ENCODE assay signal across 1 cellular context in the genomic region with DNA sequence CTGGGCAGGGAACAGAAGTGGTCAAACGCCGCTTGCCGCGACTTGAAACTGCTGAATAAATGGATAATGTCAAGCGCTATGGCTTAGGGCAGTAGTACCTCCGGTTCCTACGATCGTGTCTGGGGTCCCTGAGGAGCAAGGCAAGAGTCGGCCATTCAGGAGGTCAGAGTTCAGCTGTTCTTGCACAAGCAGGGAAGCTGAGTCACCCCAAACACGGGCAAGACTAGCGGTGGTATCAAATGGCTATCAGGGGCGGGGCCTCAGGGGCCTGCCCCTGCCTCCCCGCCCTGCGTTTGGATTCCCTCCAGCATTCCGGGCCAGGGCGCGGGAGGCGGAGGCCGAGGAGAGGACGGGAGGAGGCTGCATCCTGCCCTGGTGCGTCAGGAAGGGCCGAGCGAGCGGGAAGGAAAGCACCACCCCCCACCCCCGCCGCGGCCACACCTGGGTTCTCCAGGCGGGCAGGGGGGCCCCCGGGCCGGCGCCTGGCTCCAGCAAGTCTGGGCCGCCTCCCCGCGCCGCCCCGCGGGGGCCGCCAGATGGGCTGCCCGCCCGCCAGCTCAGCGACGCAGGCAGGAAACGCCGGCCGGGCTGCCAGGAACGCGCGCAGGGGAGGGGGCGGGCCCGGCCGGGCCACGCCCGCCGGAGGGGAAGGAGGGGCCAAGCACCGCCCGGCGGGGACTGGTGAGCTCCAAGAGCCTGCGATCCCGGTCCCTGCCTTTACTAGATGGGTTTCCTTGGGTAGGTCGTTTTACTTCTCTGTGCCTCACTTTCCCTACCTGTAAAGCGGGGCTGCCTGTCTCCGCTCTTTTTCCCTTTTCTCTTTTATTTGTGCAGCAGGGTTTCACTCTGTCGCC.
TF ChIP-seq lines count a peak whose summit lies in the region.

No MANE protein-coding gene starts in this region.

TF ChIP-seq in SK-N-SH treated with all-trans-retinoic acid at 6 μM for 48 hours, 23 proteins besides CTCF, POLR2A, EP300 and RAD21 (continued from another document):
- TF ChIP-seq ZFP30 (CRISPR knock-in tag; IDR thresholded peaks at IDR 0.05), result peak; percentile 45; the same call in 1 of the 2 replicates
- no peak for TF ChIP-seq ZNF8 (CRISPR knock-in tag; IDR thresholded peaks at IDR 0.05)
- peak; percentile 89; the same call in 1 of the 2 replicates for TF ChIP-seq CSDC2 (CRISPR knock-in tag; IDR thresholded peaks at IDR 0.05)
- peak; percentile 19; the same call in 1 of the 2 replicates for TF ChIP-seq SNAI2 (CRISPR knock-in tag; IDR thresholded peaks at IDR 0.05)
- peak; percentile 23; the same call in 1 of the 2 replicates for TF ChIP-seq TOX (CRISPR knock-in tag; IDR thresholded peaks at IDR 0.05; ENCODE audit: borderline replicate concordance)
- peak; percentile 86; the same call in 1 of the 2 replicates for TF ChIP-seq ZFP3 (CRISPR knock-in tag; IDR thresholded peaks at IDR 0.05)
- TF ChIP-seq, protein P1, sequence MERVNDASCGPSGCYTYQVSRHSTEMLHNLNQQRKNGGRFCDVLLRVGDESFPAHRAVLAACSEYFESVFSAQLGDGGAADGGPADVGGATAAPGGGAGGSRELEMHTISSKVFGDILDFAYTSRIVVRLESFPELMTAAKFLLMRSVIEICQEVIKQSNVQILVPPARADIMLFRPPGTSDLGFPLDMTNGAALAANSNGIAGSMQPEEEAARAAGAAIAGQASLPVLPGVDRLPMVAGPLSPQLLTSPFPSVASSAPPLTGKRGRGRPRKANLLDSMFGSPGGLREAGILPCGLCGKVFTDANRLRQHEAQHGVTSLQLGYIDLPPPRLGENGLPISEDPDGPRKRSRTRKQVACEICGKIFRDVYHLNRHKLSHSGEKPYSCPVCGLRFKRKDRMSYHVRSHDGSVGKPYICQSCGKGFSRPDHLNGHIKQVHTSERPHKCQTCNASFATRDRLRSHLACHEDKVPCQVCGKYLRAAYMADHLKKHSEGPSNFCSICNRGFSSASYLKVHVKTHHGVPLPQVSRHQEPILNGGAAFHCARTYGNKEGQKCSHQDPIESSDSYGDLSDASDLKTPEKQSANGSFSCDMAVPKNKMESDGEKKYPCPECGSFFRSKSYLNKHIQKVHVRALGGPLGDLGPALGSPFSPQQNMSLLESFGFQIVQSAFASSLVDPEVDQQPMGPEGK (CRISPR knock-in tag; IDR thresholded peaks at IDR 0.05; ENCODE audit: borderline replicate concordance), result peak; percentile 89
- TF ChIP-seq TCF4 (CRISPR knock-in tag; IDR thresholded peaks at IDR 0.05; ENCODE audit: borderline replicate concordance), result peak; percentile 35; the same call in 1 of the 2 replicates
- TF ChIP-seq ZC3H10 (CRISPR knock-in tag; IDR thresholded peaks at IDR 0.05), result peak; percentile 90
- peak; percentile 49; the same call in 1 of the 2 replicates for TF ChIP-seq ESRRG (CRISPR knock-in tag; IDR thresholded peaks at IDR 0.05)
- TF ChIP-seq ARNTL (CRISPR knock-in tag; IDR thresholded peaks at IDR 0.05; ENCODE audit: borderline replicate concordance, low read depth), result peak; percentile 9; the same call in 1 of the 2 replicates
- peak; percentile 60; the same call in 1 of the 2 replicates for TF ChIP-seq BACH2 (CRISPR knock-in tag; IDR thresholded peaks at IDR 0.05; ENCODE audit: borderline replicate concordance)
- TF ChIP-seq ZNF70 (CRISPR knock-in tag; IDR thresholded peaks at IDR 0.05), result 0 out of 2 replicates have a peak, but pooled peaks have one; percentile 33
- TF ChIP-seq ZNF565 (CRISPR knock-in tag; conservative IDR thresholded peaks at IDR 0.05; ENCODE audit: low read depth), result peak; percentile 62; the same call in 1 of the 2 replicates
- peak; percentile 74 for TF ChIP-seq CREB5 (CRISPR knock-in tag; IDR thresholded peaks at IDR 0.05; ENCODE audit: low read depth)
